31 cellular contexts compared by ENCODE assay signal in the genomic region with DNA sequence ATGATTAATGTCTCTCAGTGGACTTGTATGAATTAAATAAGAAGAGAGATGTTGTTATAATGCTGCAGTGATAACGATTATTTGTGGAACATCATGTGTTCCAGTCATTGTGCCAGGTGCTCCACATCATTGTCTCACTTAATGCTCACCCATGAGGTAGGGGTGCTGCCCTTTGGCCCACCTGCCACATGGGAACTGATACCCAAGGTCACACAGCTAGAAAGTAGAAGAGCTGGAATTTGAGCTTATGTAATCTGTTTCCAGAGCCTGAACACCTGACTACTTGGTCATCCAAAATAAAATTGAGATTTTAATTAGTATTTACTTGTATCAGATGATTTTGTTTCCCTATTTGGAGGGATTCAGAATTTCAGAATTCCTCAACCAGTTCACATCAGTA.
"Had no signal": no experiment of that assay in that cellular context is flagged by ENCODE, and none has a peak within 500 bp of the region (broad histone marks: within the 10 kb centered on the region; RNA-seq: fewer than 3 reads in every experiment).

No MANE protein-coding gene starts in this region.

- H3K4me3 Mint-ChIP-seq: activated T-helper 1 cell treated with anti-CD3 and anti-CD28 coated beads, Interleukin-12 subunit alpha, Interleukin-12 subunit beta, Interleukin-2, Interleukin-4 antibody, amounts not matched to agents 30 ng/mL and 10 ng/mL and 1 ng/mL, durations not matched to agents 14 hours and 24 hours and 36 hours; central memory CD8-positive, alpha-beta T cell; naive thymus-derived CD4-positive, alpha-beta T cell; neural crest cell; T-helper 1 cell treated with Interleukin-12 subunit alpha and Interleukin-12 subunit beta and Interleukin-4 antibody, amounts not matched to agents 30 μg/mL and 1 μg/mL, for 36 hours; type B pancreatic cell had no signal

- DNase-seq: activated CD4-positive, alpha-beta T cell treated with anti-CD3 and anti-CD28 coated beads for 48 hours; activated CD4-positive, alpha-beta T cell treated with anti-CD3 and anti-CD28 coated beads, Interleukin-2, amount 50 U/mL, for 48 hours; activated CD8-positive, alpha-beta memory T cell treated with anti-CD3 and anti-CD28 coated beads, Interleukin-2, amount 50 U/mL, for 4 hours; activated gamma-delta T cell treated with Interleukin-2 at 50 U/mL for 16 hours; activated naive CD4-positive, alpha-beta T cell treated with anti-CD3 and anti-CD28 coated beads, Interleukin-2, amount 50 U/mL, for 16 hours; activated T-cell treated with anti-CD3 and anti-CD28 coated beads, Interleukin-2, amount 50 U/mL, for 1 hour; dermis blood vessel endothelial cell; effector CD4-positive, alpha-beta T cell; esophagus squamous epithelium; foreskin melanocyte; left ventricle myocardium superior; midbrain; naive thymus-derived CD4-positive, alpha-beta T cell; occipital lobe; right cardiac atrium; stimulated activated CD4-positive, alpha-beta T cell treated with anti-CD3 and anti-CD28 coated beads, Interleukin-2, amount 100 ng/mL, for 48 hours; stimulated activated naive CD8-positive, alpha-beta T cell treated with anti-CD3 and anti-CD28 coated beads, Interleukin-15, Interleukin-2, amounts not matched to agents 100 U/mL and 50 U/mL, for 24 hours; SW 1271; T1000; uterus; WERI-Rb-1 had no signal

- H3K9me3 Mint-ChIP-seq: activated T-helper 1 cell treated with anti-CD3 and anti-CD28 coated beads, Interleukin-12 subunit alpha, Interleukin-12 subunit beta, Interleukin-2, Interleukin-4 antibody, amounts not matched to agents 30 ng/mL and 10 ng/mL and 1 ng/mL, durations not matched to agents 14 hours and 24 hours and 36 hours; central memory CD8-positive, alpha-beta T cell; neural crest cell; T-helper 1 cell treated with Interleukin-12 subunit alpha and Interleukin-12 subunit beta and Interleukin-4 antibody, amounts not matched to agents 30 μg/mL and 1 μg/mL, for 36 hours; type B pancreatic cell had no signal

- H3K27me3 ChIP-seq: breast epithelium, esophagus squamous epithelium, uterus had no signal

- H3K36me3 ChIP-seq: breast epithelium, uterus had no signal

- H3K4me1 ChIP-seq: esophagus squamous epithelium, uterus had no signal

- H3K27me3 Mint-ChIP-seq: central memory CD8-positive, alpha-beta T cell; naive thymus-derived CD4-positive, alpha-beta T cell; type B pancreatic cell had no signal

- H3K4me1 Mint-ChIP-seq: central memory CD8-positive, alpha-beta T cell; neural crest cell had no signal

- ATAC-seq: activated CD4-positive, CD25-positive, alpha-beta regulatory T cell treated with anti-CD3 and anti-CD28 coated beads, Interleukin-2, amount 50 U/mL, for 24 hours; left ventricle myocardium superior; naive thymus-derived CD4-positive, alpha-beta T cell; right cardiac atrium; stimulated activated naive CD8-positive, alpha-beta T cell treated with anti-CD3 and anti-CD28 coated beads, Interleukin-15, Interleukin-2, amounts not matched to agents 100 U/mL and 50 U/mL, for 24 hours had no signal

- H3K27ac ChIP-seq: breast epithelium, epithelial cell of prostate, esophagus squamous epithelium, thoracic aorta, WERI-Rb-1 had no signal

- FAIRE-seq: islet of Langerhans had no signal

- H3K4me3 ChIP-seq: breast epithelium, esophagus squamous epithelium, thoracic aorta, uterus had no signal

- H3K27ac Mint-ChIP-seq: activated T-helper 1 cell treated with anti-CD3 and anti-CD28 coated beads, Interleukin-12 subunit alpha, Interleukin-12 subunit beta, Interleukin-2, Interleukin-4 antibody, amounts not matched to agents 30 ng/mL and 10 ng/mL and 1 ng/mL, durations not matched to agents 14 hours and 24 hours and 36 hours; T-helper 1 cell treated with Interleukin-12 subunit alpha and Interleukin-12 subunit beta and Interleukin-4 antibody, amounts not matched to agents 30 μg/mL and 1 μg/mL, for 36 hours; type B pancreatic cell had no signal

- H3K9me3 ChIP-seq: breast epithelium, esophagus squamous epithelium, thoracic aorta, uterus had no signal
